Comparison of ENCODE assay signal across 10 cellular contexts in the genomic region with DNA sequence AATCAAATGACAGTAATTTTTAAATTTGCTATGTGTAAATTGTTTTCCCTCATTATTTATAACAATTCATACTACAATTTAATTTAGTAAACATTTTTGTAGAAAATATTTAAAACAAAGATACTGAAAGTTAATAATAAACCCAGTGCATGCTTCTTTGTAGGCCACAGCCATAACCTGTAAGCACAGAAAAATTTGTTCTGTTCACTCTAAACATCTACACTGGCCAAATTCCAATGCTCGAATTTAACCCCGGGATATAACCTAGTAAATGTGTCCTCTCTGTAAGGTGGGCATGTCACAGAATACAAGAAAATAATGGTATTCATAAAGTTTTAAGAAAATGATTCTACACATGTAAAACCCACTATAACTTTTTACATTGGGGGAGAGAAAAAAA. TPM values are rescaled to one million over a fixed set of nuclear protein-coding genes. Genes with fewer than 3 reads are reported as not detected.
A peak's percentile ranks its signal among the peaks of the same experiment; 100 is the strongest.
DNase-seq lines count a peak whose midpoint lies in the region; FAIRE-seq and TF ChIP-seq lines count a peak whose summit lies in the region.
"Not testable (repeated sequence)": the region's sequence is repeated elsewhere in the genome, so short reads cannot be mapped to it uniquely, and the experiment has no call there.
"Had no signal": no experiment of that assay in that cellular context is flagged by ENCODE, and none has a peak within 500 bp of the region (broad histone marks: within the 10 kb centered on the region; RNA-seq: fewer than 3 reads in every experiment).

No MANE protein-coding gene starts in this region.

- H3K27ac ChIP-seq in caudate nucleus (ENCODE audit: low read depth, low read length) (peak overlapping the region; percentile 50), liver (ENCODE audit: low read depth in 1 of 2, low read length in 2 of 2) (peak overlapping the region; percentile 35 to 56), temporal lobe (ENCODE audit: low read depth, low read length) (peak overlapping the region; percentile 76)

- not testable (repeated sequence) for DNase-seq in caudate nucleus (lab: John Stamatoyannopoulos, UW); frontal cortex (ENCODE audit: low spot score in 2 of 2)
- DNase-seq in renal cortical epithelial cell (ENCODE audit: low read depth), result peak; percentile 25

- H3K4me3 ChIP-seq in liver (ENCODE audit: low read depth in 1 of 3, low read length in 3 of 3), result not testable (repeated sequence)

- peak; percentile 63 for FAIRE-seq in G401.6 (lab: Jason Lieb, UNC)
- peak; percentile 97 for FAIRE-seq in frontal cortex (lab: Jason Lieb, UNC)

- not testable (repeated sequence) for H3K36me3 ChIP-seq in liver (ENCODE audit: control insufficient read depth in 4 of 4, insufficient read depth in 3 of 4, low read depth in 1 of 4, low read length in 3 of 4)

- not testable (repeated sequence) for TF ChIP-seq CTCF in liver (IDR thresholded peaks at IDR 0.05; ENCODE audit: low read depth, low read length, missing input control)

- peaks cover 0 to 18% (median 15%) of the 10 kb centered on the region in 4 donors for H3K4me1 ChIP-seq in liver (ENCODE audit: control insufficient read depth in 4 of 4, insufficient read depth in 4 of 4, low read length in 3 of 4)

- not testable (repeated sequence) for H3K27me3 ChIP-seq in liver (ENCODE audit: control insufficient read depth in 4 of 4, insufficient read depth in 4 of 4, low read length in 3 of 4)

- not testable (repeated sequence) for H3K9ac ChIP-seq in liver (ENCODE audit: low read depth in 1 of 2, low read length in 2 of 2)

- WGBS in liver, result 28% methylated on average over 2 of the region's 2 CpGs

- H3K9me3 ChIP-seq in liver (ENCODE audit: control insufficient read depth in 4 of 4, low read length in 3 of 4), result not testable (repeated sequence)

- TF ChIP-seq RAD21 in liver (IDR thresholded peaks at IDR 0.05), result not testable (repeated sequence)

TF ChIP-seq in liver, 16 proteins besides CTCF, POLR2A, EP300 and RAD21:
- TF ChIP-seq RXRA (IDR thresholded peaks at IDR 0.05) (peak in 1 of 2 donors; percentile 11), HNF4A (conservative IDR thresholded peaks at IDR 0.05) (peak in 1 of 2 donors; percentile 43), YY1 (IDR thresholded peaks at IDR 0.05) (peak; percentile 32)

RNA-seq across cellular contexts. Expression of gene FOLH1, which starts 22.2 kb away (rescaled TPM):
- 4.9 TPM for total RNA-seq in frontal cortex
- 10 to 100 TPM in 1 of 2 donors, 1 to 10 TPM in 1; 7.4 to 11.5 TPM for total RNA-seq in liver
- 1 to 10 TPM; 7.0 to 8.7 TPM for polyA plus RNA-seq in liver
- 0.55 TPM in 1 of 2 replicates, not detected in the other for total RNA-seq in renal cortical epithelial cell
- total RNA-seq in temporal lobe, result 1.7 TPM
- total RNA-seq: CD4-positive, alpha-beta T cell; CD8-positive, alpha-beta memory T cell; H9 had no signal
- polyA plus RNA-seq: CD14-positive monocyte; CD8-positive, alpha-beta memory T cell had no signal
